ENCODE assay signal across 1 cellular context in the genomic region with DNA sequence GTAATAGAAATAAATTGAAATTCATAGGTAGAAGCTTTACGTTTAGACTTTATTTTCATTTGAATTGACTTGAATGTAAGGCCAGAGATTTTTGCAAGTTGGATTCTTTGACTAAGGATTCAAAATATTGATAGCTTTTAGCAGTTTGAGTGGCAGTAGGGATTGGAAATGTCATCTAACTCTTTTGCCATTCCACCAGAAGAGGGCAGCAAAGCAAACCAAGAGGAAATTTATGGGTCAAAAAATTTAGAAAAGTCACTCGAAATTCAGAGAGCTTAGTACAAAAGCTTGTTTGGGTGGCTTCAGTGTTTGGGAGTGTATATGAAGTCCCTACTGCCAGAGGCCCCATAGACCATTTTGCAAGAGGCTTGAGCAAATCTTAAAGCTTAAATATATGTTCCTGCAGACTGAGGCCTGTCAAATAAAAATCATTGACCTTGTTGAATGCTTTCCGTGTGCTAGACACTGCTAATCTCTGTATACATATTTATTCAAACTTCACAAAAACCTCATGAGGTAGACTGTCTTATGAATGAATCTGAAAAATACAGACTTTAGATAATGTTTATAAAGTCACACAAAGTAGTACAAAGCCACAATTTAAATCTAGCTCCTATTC.
TF ChIP-seq lines count a peak whose summit lies in the region.

No MANE protein-coding gene starts in this region.

TF ChIP-seq in GM12878, 131 proteins besides CTCF, POLR2A, EP300 and RAD21 (continued from another document):
- TF ChIP-seq, protein P1, sequence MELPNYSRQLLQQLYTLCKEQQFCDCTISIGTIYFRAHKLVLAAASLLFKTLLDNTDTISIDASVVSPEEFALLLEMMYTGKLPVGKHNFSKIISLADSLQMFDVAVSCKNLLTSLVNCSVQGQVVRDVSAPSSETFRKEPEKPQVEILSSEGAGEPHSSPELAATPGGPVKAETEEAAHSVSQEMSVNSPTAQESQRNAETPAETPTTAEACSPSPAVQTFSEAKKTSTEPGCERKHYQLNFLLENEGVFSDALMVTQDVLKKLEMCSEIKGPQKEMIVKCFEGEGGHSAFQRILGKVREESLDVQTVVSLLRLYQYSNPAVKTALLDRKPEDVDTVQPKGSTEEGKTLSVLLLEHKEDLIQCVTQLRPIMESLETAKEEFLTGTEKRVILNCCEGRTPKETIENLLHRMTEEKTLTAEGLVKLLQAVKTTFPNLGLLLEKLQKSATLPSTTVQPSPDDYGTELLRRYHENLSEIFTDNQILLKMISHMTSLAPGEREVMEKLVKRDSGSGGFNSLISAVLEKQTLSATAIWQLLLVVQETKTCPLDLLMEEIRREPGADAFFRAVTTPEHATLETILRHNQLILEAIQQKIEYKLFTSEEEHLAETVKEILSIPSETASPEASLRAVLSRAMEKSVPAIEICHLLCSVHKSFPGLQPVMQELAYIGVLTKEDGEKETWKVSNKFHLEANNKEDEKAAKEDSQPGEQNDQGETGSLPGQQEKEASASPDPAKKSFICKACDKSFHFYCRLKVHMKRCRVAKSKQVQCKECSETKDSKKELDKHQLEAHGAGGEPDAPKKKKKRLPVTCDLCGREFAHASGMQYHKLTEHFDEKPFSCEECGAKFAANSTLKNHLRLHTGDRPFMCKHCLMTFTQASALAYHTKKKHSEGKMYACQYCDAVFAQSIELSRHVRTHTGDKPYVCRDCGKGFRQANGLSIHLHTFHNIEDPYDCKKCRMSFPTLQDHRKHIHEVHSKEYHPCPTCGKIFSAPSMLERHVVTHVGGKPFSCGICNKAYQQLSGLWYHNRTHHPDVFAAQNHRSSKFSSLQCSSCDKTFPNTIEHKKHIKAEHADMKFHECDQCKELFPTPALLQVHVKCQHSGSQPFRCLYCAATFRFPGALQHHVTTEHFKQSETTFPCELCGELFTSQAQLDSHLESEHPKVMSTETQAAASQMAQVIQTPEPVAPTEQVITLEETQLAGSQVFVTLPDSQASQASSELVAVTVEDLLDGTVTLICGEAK (IDR thresholded peaks at IDR 0.05; ENCODE audit: borderline replicate concordance), result no peak
- TF ChIP-seq, protein P2, sequence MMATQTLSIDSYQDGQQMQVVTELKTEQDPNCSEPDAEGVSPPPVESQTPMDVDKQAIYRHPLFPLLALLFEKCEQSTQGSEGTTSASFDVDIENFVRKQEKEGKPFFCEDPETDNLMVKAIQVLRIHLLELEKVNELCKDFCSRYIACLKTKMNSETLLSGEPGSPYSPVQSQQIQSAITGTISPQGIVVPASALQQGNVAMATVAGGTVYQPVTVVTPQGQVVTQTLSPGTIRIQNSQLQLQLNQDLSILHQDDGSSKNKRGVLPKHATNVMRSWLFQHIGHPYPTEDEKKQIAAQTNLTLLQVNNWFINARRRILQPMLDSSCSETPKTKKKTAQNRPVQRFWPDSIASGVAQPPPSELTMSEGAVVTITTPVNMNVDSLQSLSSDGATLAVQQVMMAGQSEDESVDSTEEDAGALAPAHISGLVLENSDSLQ (IDR thresholded peaks at IDR 0.05), result peak; percentile 91
- peak; percentile 54; the same call in 1 of the 2 replicates for TF ChIP-seq SMC3 (IDR thresholded peaks at IDR 0.05; ENCODE audit: borderline replicate concordance, low read length)
TF ChIP-seq in GM12878: peak in this region for 3.
